ENCODE assay signal across 1 cellular context in the genomic region with DNA sequence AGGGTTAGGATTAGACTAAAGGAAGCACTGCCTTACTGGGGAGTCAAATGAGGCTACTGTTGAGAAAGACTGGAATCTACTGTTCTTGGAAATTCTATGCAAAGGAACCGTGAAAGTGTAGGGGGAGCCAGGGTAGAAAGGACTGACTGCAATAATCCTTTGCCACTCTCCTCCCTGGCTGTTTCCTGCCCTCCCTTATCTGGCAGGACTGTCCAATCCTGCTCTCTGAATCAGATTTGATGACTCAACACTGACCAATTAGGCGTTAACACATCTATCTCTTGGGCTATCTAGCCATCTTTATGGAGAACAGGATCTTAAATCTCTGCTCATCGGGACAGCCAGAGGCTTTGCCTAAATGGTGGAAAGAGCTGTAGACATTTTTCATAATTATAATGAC.
TF ChIP-seq lines count a peak whose summit lies in the region.

No MANE protein-coding gene starts in this region.

TF ChIP-seq in WTC11, 78 proteins besides CTCF, POLR2A, EP300 and RAD21 (continued from another document):
- TF ChIP-seq CBFB (CRISPR knock-in tag; IDR thresholded peaks at IDR 0.05; ENCODE audit: low read depth) (no peak), TCF7 (CRISPR knock-in tag; IDR thresholded peaks at IDR 0.05; ENCODE audit: low read depth) (no peak), NR1H2 (CRISPR knock-in tag; IDR thresholded peaks at IDR 0.05) (no peak), ELF4 (CRISPR knock-in tag; IDR thresholded peaks at IDR 0.05; ENCODE audit: low read depth) (no peak), ZNF138 (CRISPR knock-in tag; conservative IDR thresholded peaks at IDR 0.05) (no peak)
- TF ChIP-seq, protein P1, sequence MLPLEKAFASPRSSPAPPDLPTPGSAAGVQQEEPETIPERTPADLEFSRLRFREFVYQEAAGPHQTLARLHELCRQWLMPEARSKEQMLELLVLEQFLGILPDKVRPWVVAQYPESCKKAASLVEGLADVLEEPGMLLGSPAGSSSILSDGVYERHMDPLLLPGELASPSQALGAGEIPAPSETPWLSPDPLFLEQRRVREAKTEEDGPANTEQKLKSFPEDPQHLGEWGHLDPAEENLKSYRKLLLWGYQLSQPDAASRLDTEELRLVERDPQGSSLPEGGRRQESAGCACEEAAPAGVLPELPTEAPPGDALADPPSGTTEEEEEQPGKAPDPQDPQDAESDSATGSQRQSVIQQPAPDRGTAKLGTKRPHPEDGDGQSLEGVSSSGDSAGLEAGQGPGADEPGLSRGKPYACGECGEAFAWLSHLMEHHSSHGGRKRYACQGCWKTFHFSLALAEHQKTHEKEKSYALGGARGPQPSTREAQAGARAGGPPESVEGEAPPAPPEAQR (CRISPR knock-in tag; IDR thresholded peaks at IDR 0.05): no peak
- TF ChIP-seq, protein P2, sequence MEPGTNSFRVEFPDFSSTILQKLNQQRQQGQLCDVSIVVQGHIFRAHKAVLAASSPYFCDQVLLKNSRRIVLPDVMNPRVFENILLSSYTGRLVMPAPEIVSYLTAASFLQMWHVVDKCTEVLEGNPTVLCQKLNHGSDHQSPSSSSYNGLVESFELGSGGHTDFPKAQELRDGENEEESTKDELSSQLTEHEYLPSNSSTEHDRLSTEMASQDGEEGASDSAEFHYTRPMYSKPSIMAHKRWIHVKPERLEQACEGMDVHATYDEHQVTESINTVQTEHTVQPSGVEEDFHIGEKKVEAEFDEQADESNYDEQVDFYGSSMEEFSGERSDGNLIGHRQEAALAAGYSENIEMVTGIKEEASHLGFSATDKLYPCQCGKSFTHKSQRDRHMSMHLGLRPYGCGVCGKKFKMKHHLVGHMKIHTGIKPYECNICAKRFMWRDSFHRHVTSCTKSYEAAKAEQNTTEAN (CRISPR knock-in tag; IDR thresholded peaks at IDR 0.05): no peak
- TF ChIP-seq, protein P3, sequence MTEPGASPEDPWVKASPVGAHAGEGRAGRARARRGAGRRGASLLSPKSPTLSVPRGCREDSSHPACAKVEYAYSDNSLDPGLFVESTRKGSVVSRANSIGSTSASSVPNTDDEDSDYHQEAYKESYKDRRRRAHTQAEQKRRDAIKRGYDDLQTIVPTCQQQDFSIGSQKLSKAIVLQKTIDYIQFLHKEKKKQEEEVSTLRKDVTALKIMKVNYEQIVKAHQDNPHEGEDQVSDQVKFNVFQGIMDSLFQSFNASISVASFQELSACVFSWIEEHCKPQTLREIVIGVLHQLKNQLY (CRISPR knock-in tag; IDR thresholded peaks at IDR 0.05): no peak
